Comparison of ENCODE assay signal across 20 cellular contexts in genomic region chr9:15372385-15373200, GRCh38. TPM values are rescaled to one million over a fixed set of nuclear protein-coding genes. Genes with fewer than 3 reads are reported as not detected.
DNase-seq lines count a peak whose midpoint lies in the region; ATAC-seq, FAIRE-seq and TF ChIP-seq lines count a peak whose summit lies in the region.
"Had no signal": no experiment of that assay in that cellular context is flagged by ENCODE, and none has a peak within 500 bp of the region (broad histone marks: within the 10 kb centered on the region; RNA-seq: fewer than 3 reads in every experiment).

No MANE protein-coding gene starts in this region.

- intact Hi-C loops in HepG2 (cut with micrococcal nuclease; ENCODE audit: unreplicated experiment): no loop called here
- intact Hi-C loops in right lobe of liver (cut with DNase I): no loop called here
- intact Hi-C loops in pancreas (cut with DNase I): no loop called here

- H3K4me1 ChIP-seq in HepG2 (ENCODE audit: insufficient read depth, low read length) (peaks cover 47% of the 10 kb centered on the region), right lobe of liver (no peaks in the 10 kb centered on the region), pancreas (peaks cover 0 to 4% (median 0%) of the 10 kb centered on the region in 3 donors), small intestine (ENCODE audit: control insufficient read depth in 2 of 2, insufficient read depth in 1 of 2, low read depth in 1 of 2, low read length in 1 of 2) (no peaks in the 10 kb centered on the region)

- no peak for TF ChIP-seq RAD21 in HepG2 (CRISPR knock-in tag; IDR thresholded peaks at IDR 0.05)

- no TSS peak for BruUV-seq in HepG2 (replicated peaks; lab: Mats Ljungman, UMichigan)

- no peak for DNase-seq in HepG2 (ENCODE audit: low spot score)
- DNase-seq in right lobe of liver: no peak
- peak; percentile 9 for DNase-seq in fibroblast of the aortic adventitia (ENCODE audit: low read depth)
- DNase-seq in pancreas: no peak
- DNase-seq in NCI-H2107 (lab: John Stamatoyannopoulos, UW): no peak
- no peak for DNase-seq in small intestine
- DNase-seq in SIG-M5 (lab: John Stamatoyannopoulos, UW): no peak
- DNase-seq: activated CD4-positive, alpha-beta T cell treated with anti-CD3 and anti-CD28 coated beads, Interleukin-2, amount 10 ng/mL, durations not matched to agents 7 days and 5 days; activated naive CD8-positive, alpha-beta T cell treated with anti-CD3 and anti-CD28 coated beads, Interleukin-2, amount 10 ng/mL, durations not matched to agents 7 days and 5 days; Calu3; dermis blood vessel endothelial cell; NCI-H146; NCI-H2171; NCI-H69; SHP77 treated with DMSO at 0.1 percent for 48 hours; stimulated activated CD4-positive, alpha-beta T cell treated with anti-CD3 and anti-CD28 coated beads, Interleukin-1b, Interleukin-23, amount 100 ng/mL, for 48 hours; stimulated activated naive B cell treated with anti-CD40 and anti-IgM and Interleukin-4, amounts not matched to agents 10 μg/mL and 1 μg/mL and 100 μg/mL, for 72 hours had no signal

- WGBS in HepG2 (ENCODE audit: low lambda C conversion rate): 21% methylated on average over 11 of the region's 11 CpGs
- WGBS in right lobe of liver (ENCODE audit: insufficient coverage, low coverage, low lambda C conversion rate, missing lambda C conversion rate): 58% methylated on average over 11 of the region's 11 CpGs
- 72 to 79% methylated on average over 11 of the region's 11 CpGs for WGBS in pancreas, 2 donors
- 65 to 77% (median 74%) methylated on average over 11 of the region's 11 CpGs for WGBS in small intestine, 3 donors

- CTCF ChIA-PET in HepG2 (lab: Yijun Ruan, JAX; ENCODE audit: low intra/inter-chr PET ratio, low total read pairs): no interaction called here

- no peaks in the 10 kb centered on the region for H4K20me1 ChIP-seq in HepG2 (ENCODE audit: insufficient read depth, low read length)
- H4K20me1 ChIP-seq: BLaER1 treated with 17β-estradiol and CSF1 and Interleukin-3, amounts not matched to agents 10 nM and 100 nM had no signal

- FAIRE-seq in HepG2 (lab: Jason Lieb, UNC) (no peak), pancreas (lab: Jason Lieb, UNC) (no peak), small intestine (lab: Jason Lieb, UNC) (no peak)

- H3K4me2 ChIP-seq in HepG2 (ENCODE audit: low read depth, low read length): peak overlapping the region; percentile 53
- H3K4me2 ChIP-seq: BLaER1 treated with 17β-estradiol and CSF1 and Interleukin-3, amounts not matched to agents 10 nM and 100 nM had no signal

- no peak for TF ChIP-seq CTCF in HepG2 (CRISPR knock-in tag; IDR thresholded peaks at IDR 0.05)
- TF ChIP-seq CTCF in right lobe of liver (IDR thresholded peaks at IDR 0.05): no peak
- no peak for TF ChIP-seq CTCF in fibroblast of the aortic adventitia (IDR thresholded peaks at IDR 0.05; ENCODE audit: insufficient read depth, low read length)
- no peak for TF ChIP-seq CTCF in pancreas (IDR thresholded peaks at IDR 0.05)

- in situ Hi-C loops in HepG2 (cut with HindIII; ENCODE audit: extremely low pct_ligation_motif_present, low pct_unique_long_range_greater_than_20kb): no loop called here

- H3K4me3 ChIP-seq in HepG2 (replicated peaks in 1 of 3; ENCODE audit: insufficient read depth in 1 of 3, low read depth in 2 of 3, low read length in 3 of 3) (peak overlapping the region in 1 of 3 experiments; percentile 13; a peak in 1 of 6 replicates), right lobe of liver (no peak overlapping the region), fibroblast of the aortic adventitia (ENCODE audit: low read depth, low read length) (no peak overlapping the region), pancreas (no peak overlapping the region), small intestine (ENCODE audit: low read depth in 1 of 2, low read length in 2 of 2) (no peak overlapping the region)
- H3K4me3 ChIP-seq: BLaER1 treated with 17β-estradiol and CSF1 and Interleukin-3, amounts not matched to agents 10 nM and 100 nM; ovary had no signal

- H3K27me3 ChIP-seq in HepG2 (ENCODE audit: control insufficient read depth in 1 of 2, insufficient read depth in 2 of 2, low read length in 2 of 2): no peaks in the 10 kb centered on the region
- no peaks in the 10 kb centered on the region for H3K27me3 ChIP-seq in right lobe of liver
- H3K27me3 ChIP-seq in pancreas: no peaks in the 10 kb centered on the region
- H3K27me3 ChIP-seq in small intestine (ENCODE audit: control insufficient read depth in 2 of 2, insufficient read depth in 2 of 2, low read length in 2 of 2): no peaks in the 10 kb centered on the region
- H3K27me3 ChIP-seq: BLaER1 treated with 17β-estradiol and CSF1 and Interleukin-3, amounts not matched to agents 10 nM and 100 nM; ovary had no signal

- H3K27ac ChIP-seq in HepG2 (ENCODE audit: extremely low read length, insufficient read depth, low read length) (no peak overlapping the region), right lobe of liver (no peak overlapping the region), pancreas (no peak overlapping the region), small intestine (ENCODE audit: low read depth in 1 of 2, low read length in 1 of 2) (peak overlapping the region in 1 of 2 donors; percentile 46)
- H3K27ac ChIP-seq: BLaER1 treated with 17β-estradiol and CSF1 and Interleukin-3, amounts not matched to agents 10 nM and 100 nM had no signal

- H3K9me3 ChIP-seq in HepG2 (ENCODE audit: low read length): no peaks in the 10 kb centered on the region
- no peaks in the 10 kb centered on the region for H3K9me3 ChIP-seq in right lobe of liver
- H3K9me3 ChIP-seq in pancreas: no peaks in the 10 kb centered on the region
- H3K9me3 ChIP-seq in small intestine (ENCODE audit: control insufficient read depth, low read depth): no peaks in the 10 kb centered on the region
- H3K9me3 ChIP-seq: ovary had no signal

- ATAC-seq in HepG2 (no peak), right lobe of liver (no peak), pancreas (peak in 3 of 4 donors; percentile 27 to 64 (median 33)), HG03175 (IDR thresholded peaks at IDR 0.05; ENCODE audit: unreplicated experiment) (no peak)
- ATAC-seq: stimulated activated naive B cell treated with anti-CD40 and anti-IgM and Interleukin-4, amounts not matched to agents 10 μg/mL and 1 μg/mL and 100 μg/mL, for 72 hours had no signal

- POLR2A ChIA-PET in HepG2 (lab: Yijun Ruan, JAX): no interaction called here

- TF ChIP-seq EP300 in HepG2 (IDR thresholded peaks at IDR 0.05; ENCODE audit: low read depth in 2 of 2, low read length in 2 of 2): no peak
- TF ChIP-seq EP300 in HepG2 (CRISPR knock-in tag; IDR thresholded peaks at IDR 0.05; ENCODE audit: borderline replicate concordance): no peak

- TF ChIP-seq POLR2A in HepG2 (IDR thresholded peaks at IDR 0.05; ENCODE audit: insufficient read depth in 1 of 2, low read depth in 2 of 2, low read length in 2 of 2): no peak
- no peak for TF ChIP-seq POLR2A in right lobe of liver (IDR thresholded peaks at IDR 0.05)

- peak overlapping the region; percentile 32 for H2AFZ ChIP-seq in HepG2 (ENCODE audit: low read length)

- H3K36me3 ChIP-seq in HepG2 (replicated peaks in 1 of 2; ENCODE audit: control insufficient read depth in 1 of 2, insufficient read depth in 2 of 2, low read length in 2 of 2) (no peaks in the 10 kb centered on the region), right lobe of liver (no peaks in the 10 kb centered on the region), pancreas (no peaks in the 10 kb centered on the region), small intestine (ENCODE audit: control insufficient read depth in 2 of 2, insufficient read depth in 2 of 2, low read length in 2 of 2) (no peaks in the 10 kb centered on the region)
- H3K36me3 ChIP-seq: BLaER1 treated with 17β-estradiol and CSF1 and Interleukin-3, amounts not matched to agents 10 nM and 100 nM; ovary had no signal

- no peak overlapping the region for H3K9ac ChIP-seq in HepG2 (ENCODE audit: insufficient read depth, low read depth, low read length)
- H3K9ac ChIP-seq: BLaER1 treated with 17β-estradiol and CSF1 and Interleukin-3, amounts not matched to agents 10 nM and 100 nM had no signal

- no peaks in the 10 kb centered on the region for H3K79me2 ChIP-seq in HepG2 (ENCODE audit: insufficient read depth, low read length)

TF ChIP-seq in HepG2, 621 proteins besides CTCF, POLR2A, EP300 and RAD21 (continues in another document):
- no peak for TF ChIP-seq ZNF781 (CRISPR knock-in tag; IDR thresholded peaks at IDR 0.05; ENCODE audit: borderline replicate concordance, not compliant biosample characterization)

RNA-seq across cellular contexts. Expression of gene SNAPC3, which starts 50.1 kb away (rescaled TPM):
- 25.5 and 25.6 TPM in 2 replicates for total RNA-seq in HepG2 (2016; rRNA removed; fragmentation: Illumina TruSeq; extraction: Trizol)
- total RNA-seq in HepG2 (2016; cell fraction: cytosol; rRNA removed; fragmentation: Illumina TruSeq; extraction: Trizol; ENCODE audit: low read depth): 3.6 and 4.5 TPM in 2 replicates
- 24.0 and 25.0 TPM in 2 replicates for total RNA-seq in HepG2 (2016; cell fraction: insoluble cytoplasmic fraction; rRNA removed; fragmentation: Illumina TruSeq; extraction: Trizol)
- 8.1 and 9.1 TPM in 2 replicates for total RNA-seq in HepG2 (2016; cell fraction: membrane; rRNA removed; fragmentation: Illumina TruSeq; extraction: Trizol)
- 39.1 TPM in 2 replicates for total RNA-seq in HepG2 (2016; cell fraction: nucleus; rRNA removed; fragmentation: Illumina TruSeq; extraction: Trizol)
- 20.8 and 26.0 TPM in 2 replicates for polyA plus RNA-seq in HepG2 (2011; rRNA removed)
- 11.3 and 14.4 TPM in 2 replicates for polyA plus RNA-seq in HepG2 (2011; cell fraction: cytosol; rRNA removed)
- polyA plus RNA-seq in HepG2 (2011; cell fraction: nucleus; rRNA removed): 28.8 and 32.5 TPM in 2 replicates
- polyA plus RNA-seq in HepG2 (2012): 17.5 and 20.8 TPM in 2 replicates
- 2.1 and 2.3 TPM in 2 replicates for polyA plus RNA-seq in HepG2 (2016; cell fraction: cytosol; fragmentation: Illumina TruSeq; extraction: Trizol; ENCODE audit: low read depth)
- polyA plus RNA-seq in HepG2 (2016; cell fraction: insoluble cytoplasmic fraction; fragmentation: Illumina TruSeq; extraction: Trizol; ENCODE audit: low read depth): 25.8 and 27.1 TPM in 2 replicates
- 4.4 and 4.9 TPM in 2 replicates for polyA plus RNA-seq in HepG2 (2016; cell fraction: membrane; fragmentation: Illumina TruSeq; extraction: Trizol; ENCODE audit: low read depth)
- polyA plus RNA-seq in HepG2 (2016; cell fraction: nucleus; fragmentation: Illumina TruSeq; extraction: Trizol; ENCODE audit: insufficient read depth, low read depth): 32.4 and 33.8 TPM in 2 replicates
- 8.8 and 12.1 TPM in 2 replicates for polyA minus RNA-seq in HepG2 (2011; rRNA and poly(A)+ RNA removed; ENCODE audit: low replicate concordance)
- polyA minus RNA-seq in HepG2 (2011; cell fraction: cytosol; rRNA and poly(A)+ RNA removed): 14.5 and 18.6 TPM in 2 replicates
- 72.5 and 83.2 TPM in 2 replicates for polyA minus RNA-seq in HepG2 (2011; cell fraction: nucleus; rRNA and poly(A)+ RNA removed)
- total RNA-seq in right lobe of liver: 10 to 100 TPM in 5 of 6 experiments, 1 to 10 TPM in 1; 9.6 to 13.5 (median 13.3) TPM
- total RNA-seq in fibroblast of the aortic adventitia (ENCODE audit: low replicate concordance): 43.3 and 123 TPM in 2 replicates
- total RNA-seq in pancreas: 10 to 100 TPM in 2 of 6 donors, 1 to 10 TPM in 4; 7.0 to 16.0 (median 8.7) TPM
- polyA plus RNA-seq in pancreas: 10 to 100 TPM in 1 of 2 donors, 1 to 10 TPM in 1; 8.6 to 10.2 TPM
- 10 to 100 TPM in 2 of 3 donors, 1 to 10 TPM in 1; 7.6 to 14.1 (median 13.3) TPM for polyA plus RNA-seq in small intestine

Comparison
In these comparisons a context has a peak if more than half of its experiments do, and no peak if none do; other contexts are left out.
1. ATAC-seq: peak in pancreas (3 of 4); none in HepG2 (single experiment), right lobe of liver (0 of 4) and HG03175 (single experiment).